Comparison of ENCODE assay signal across 29 cellular contexts in genomic region chr22:17233348-17234043, GRCh38.
"Had no signal": no experiment of that assay in that cellular context is flagged by ENCODE, and none has a peak within 500 bp of the region (broad histone marks: within the 10 kb centered on the region; RNA-seq: fewer than 3 reads in every experiment).

No MANE protein-coding gene starts in this region.

- H3K4me3 ChIP-seq: adrenal gland, cardiac muscle cell, coronary artery, psoas muscle, sigmoid colon, smooth muscle cell, stomach, thyroid gland, upper lobe of left lung, vagina had no signal

- H3K9me3 Mint-ChIP-seq: activated B cell treated with CpG ODN at 0.5 μM for 24 hours; effector memory CD8-positive, alpha-beta T cell; nephron; stimulated activated naive B cell treated with anti-CD40 and anti-IgM and Interleukin-4, amounts not matched to agents 10 μg/mL and 1 μg/mL and 100 μg/mL, for 72 hours had no signal

- H3K27ac Mint-ChIP-seq: activated B cell treated with CpG ODN at 0.5 μM for 24 hours; activated CD8-positive, alpha-beta T cell treated with anti-CD3 and anti-CD28 coated beads, Interleukin-2, amount 10 ng/mL, durations not matched to agents 7 days and 5 days; activated naive CD8-positive, alpha-beta T cell; effector memory CD8-positive, alpha-beta T cell; stimulated activated naive B cell treated with anti-CD40 and anti-IgM and Interleukin-4, amounts not matched to agents 10 μg/mL and 1 μg/mL and 100 μg/mL, for 72 hours; T-helper 17 cell had no signal

- ATAC-seq: activated CD8-positive, alpha-beta T cell treated with anti-CD3 and anti-CD28 coated beads, Interleukin-2, amount 10 ng/mL, durations not matched to agents 7 days and 5 days; effector memory CD8-positive, alpha-beta T cell; esophagus mucosa; left cardiac atrium; left ventricle myocardium superior; psoas muscle; stimulated activated naive B cell treated with anti-CD40 and anti-IgM and Interleukin-4, amounts not matched to agents 10 μg/mL and 1 μg/mL and 100 μg/mL, for 72 hours; T-helper 17 cell had no signal

- H3K4me1 ChIP-seq: adrenal gland, parathyroid adenoma, psoas muscle, sigmoid colon, stomach, thyroid gland, vagina had no signal

- H3K4me2 ChIP-seq: smooth muscle cell had no signal

- H3K4me3 Mint-ChIP-seq: activated B cell treated with CpG ODN at 0.5 μM for 24 hours; activated CD8-positive, alpha-beta T cell treated with anti-CD3 and anti-CD28 coated beads, Interleukin-2, amount 10 ng/mL, durations not matched to agents 7 days and 5 days; activated naive CD8-positive, alpha-beta T cell; brain; effector memory CD8-positive, alpha-beta T cell; nephron; stimulated activated naive B cell treated with anti-CD40 and anti-IgM and Interleukin-4, amounts not matched to agents 10 μg/mL and 1 μg/mL and 100 μg/mL, for 72 hours; T-helper 17 cell had no signal

- H3K36me3 Mint-ChIP-seq: brain; stimulated activated naive B cell treated with anti-CD40 and anti-IgM and Interleukin-4, amounts not matched to agents 10 μg/mL and 1 μg/mL and 100 μg/mL, for 72 hours had no signal

- DNase-seq: activated B cell treated with CpG ODN at 0.5 μM for 24 hours; activated CD4-positive, alpha-beta T cell treated with anti-CD3 and anti-CD28 coated beads, Interleukin-2, amount 50 U/mL, for 1 hour; activated CD8-positive, alpha-beta T cell treated with anti-CD3 and anti-CD28 coated beads, Interleukin-2, amount 10 ng/mL, durations not matched to agents 7 days and 5 days; activated effector memory CD4-positive, alpha-beta T cell treated with Interleukin-2 at 50 U/mL for 16 hours; activated naive CD4-positive, alpha-beta T cell treated with Interleukin-2 at 50 U/mL for 16 hours; adrenal gland; effector memory CD8-positive, alpha-beta T cell; foreskin fibroblast; left cardiac atrium; left ventricle myocardium superior; nucleus accumbens; sigmoid colon; stimulated activated CD4-positive, alpha-beta T cell treated with anti-CD3 and anti-CD28 coated beads, Interleukin-15, amount 100 ng/mL, for 24 hours; stimulated activated CD4-positive, alpha-beta T cell treated with anti-CD3 and anti-CD28 coated beads, Interleukin-2, amount 100 ng/mL, for 24 hours; stimulated activated naive B cell treated with anti-CD40 and anti-IgM and Interleukin-4, amounts not matched to agents 10 μg/mL and 1 μg/mL and 100 μg/mL, for 72 hours; stomach; T-helper 17 cell; thyroid gland; upper lobe of left lung had no signal

- H2AFZ ChIP-seq: parathyroid adenoma had no signal

- H3K79me2 ChIP-seq: parathyroid adenoma had no signal

- H3K36me3 ChIP-seq: adrenal gland, cardiac muscle cell, sigmoid colon, stomach, thyroid gland, upper lobe of left lung, vagina had no signal

- H3K27ac ChIP-seq: adrenal gland, cardiac muscle cell, coronary artery, parathyroid adenoma, psoas muscle, sigmoid colon, stomach, thyroid gland, upper lobe of left lung, vagina had no signal

- H3K9me3 ChIP-seq: adrenal gland, psoas muscle, sigmoid colon, stomach, thyroid gland, upper lobe of left lung, vagina had no signal

- H3K27me3 ChIP-seq: cardiac muscle cell, thyroid gland, upper lobe of left lung, vagina had no signal

- H3K9ac ChIP-seq: parathyroid adenoma had no signal

- H3K27me3 Mint-ChIP-seq: activated B cell treated with CpG ODN at 0.5 μM for 24 hours; activated naive CD8-positive, alpha-beta T cell; brain; effector memory CD8-positive, alpha-beta T cell; stimulated activated naive B cell treated with anti-CD40 and anti-IgM and Interleukin-4, amounts not matched to agents 10 μg/mL and 1 μg/mL and 100 μg/mL, for 72 hours; T-helper 17 cell had no signal
